ENCODE assay signal across 1 cellular context in genomic region chr17:66301418-66301863, GRCh38.
TF ChIP-seq lines count a peak whose summit lies in the region.

No MANE protein-coding gene starts in this region.

TF ChIP-seq in K562, 482 proteins besides CTCF, POLR2A, EP300 and RAD21:
- TF ChIP-seq MGA (IDR thresholded peaks at IDR 0.05) (peak; percentile 69; the same call in 1 of the 2 replicates), ZNF165 (CRISPR knock-in tag; IDR thresholded peaks at IDR 0.05; ENCODE audit: borderline replicate concordance) (no peak), L3MBTL2 (IDR thresholded peaks at IDR 0.05) (peak; percentile 50; the same call in 1 of the 2 replicates), ZBED1 (IDR thresholded peaks at IDR 0.05) (no peak)
TF ChIP-seq in K562: peak in this region for 2.
